Comparison of ENCODE assay signal across 8 cellular contexts in genomic region chr16:71499775-71500364, GRCh38. TPM values are rescaled to one million over a fixed set of nuclear protein-coding genes. Genes with fewer than 3 reads are reported as not detected.
DNase-seq lines count a peak whose midpoint lies in the region; ATAC-seq and TF ChIP-seq lines count a peak whose summit lies in the region.

No MANE protein-coding gene starts in this region.

- H4K20me1 ChIP-seq in neural progenitor cell (ENCODE audit: low read depth) = no peaks in the 10 kb centered on the region

- H2AFZ ChIP-seq in neural progenitor cell (replicated peaks) = no peak overlapping the region

- H3K36me3 Mint-ChIP-seq in HFFc6 (ENCODE audit: low read depth) (no peaks in the 10 kb centered on the region), neural progenitor cell (no peaks in the 10 kb centered on the region)
- no peaks in the 10 kb centered on the region for H3K36me3 Mint-ChIP-seq in activated CD8-positive, alpha-beta T cell treated with anti-CD3 and anti-CD28 coated beads, Interleukin-2, amount 10 ng/mL, durations not matched to agents 7 days and 5 days (ENCODE audit: low read depth)

- intact Hi-C loops in esophagus muscularis mucosa (cut with DNase I) = loop anchor here (1.0 kb wide), 1 partner anchor 87 kb away; no protein-coding TSS in a partner anchor

- no peaks in the 10 kb centered on the region for H3K27me3 ChIP-seq in esophagus muscularis mucosa
- no peaks in the 10 kb centered on the region for H3K27me3 ChIP-seq in neural progenitor cell

- H3K4me3 Mint-ChIP-seq in HFFc6 (no peak overlapping the region), neural progenitor cell (no peak overlapping the region)
- H3K4me3 Mint-ChIP-seq in activated CD8-positive, alpha-beta T cell treated with anti-CD3 and anti-CD28 coated beads, Interleukin-2, amount 10 ng/mL, durations not matched to agents 7 days and 5 days = no peak overlapping the region

- TF ChIP-seq POLR2A in esophagus muscularis mucosa (IDR thresholded peaks at IDR 0.05; ENCODE audit: low read depth) = no peak

- DNase-seq in EH (ENCODE audit: low read depth) (peak; percentile 67), HFFc6 (peak; percentile 52), NCI-H82 (lab: John Stamatoyannopoulos, UW) (peak; percentile 78), esophagus muscularis mucosa (ENCODE audit: extremely low spot score) (no peak), neural progenitor cell (ENCODE audit: low spot score) (peak; percentile 72)
- peak; percentile 68 for DNase-seq in activated CD8-positive, alpha-beta T cell treated with anti-CD3 and anti-CD28 coated beads, Interleukin-2, amount 10 ng/mL, durations not matched to agents 7 days and 5 days

- no peak for TF ChIP-seq EP300 in esophagus muscularis mucosa (IDR thresholded peaks at IDR 0.05)

- H3K4me2 ChIP-seq in neural progenitor cell = no peak overlapping the region

- H3K27ac Mint-ChIP-seq in HFFc6 (no peak overlapping the region), neural progenitor cell (no peak overlapping the region)
- H3K27ac Mint-ChIP-seq in activated CD8-positive, alpha-beta T cell treated with anti-CD3 and anti-CD28 coated beads, Interleukin-2, amount 10 ng/mL, durations not matched to agents 7 days and 5 days = no peak overlapping the region

- H3K27me3 Mint-ChIP-seq in HFFc6 (ENCODE audit: insufficient read depth) (peaks cover 11% of the 10 kb centered on the region), neural progenitor cell (ENCODE audit: insufficient read depth, low read depth) (peaks cover 4% of the 10 kb centered on the region)
- peaks cover under 1% of the 10 kb centered on the region for H3K27me3 Mint-ChIP-seq in activated CD8-positive, alpha-beta T cell treated with anti-CD3 and anti-CD28 coated beads, Interleukin-2, amount 10 ng/mL, durations not matched to agents 7 days and 5 days (ENCODE audit: low read depth)

- CTCF ChIA-PET in activated CD8-positive, alpha-beta T cell treated with anti-CD3 and anti-CD28 coated beads, Interleukin-2, amount 10 ng/mL, durations not matched to agents 7 days and 5 days (lab: Charles Lee) = interaction anchor here (0.7 to 5.5 kb wide), 24 partner anchors 10 to 141 kb away, joined by 3 to 98 read pairs (median 4); partner anchors contain the start of genes CALB2, CHST4, ZNF19 and ZNF23

- H3K27ac ChIP-seq in esophagus muscularis mucosa (replicated peaks in 1 of 4) (no peak overlapping the region), neural progenitor cell (no peak overlapping the region)

- H3K4me3 ChIP-seq in esophagus muscularis mucosa = no peak overlapping the region
- no peak overlapping the region for H3K4me3 ChIP-seq in neural progenitor cell

- H3K9ac ChIP-seq in neural progenitor cell = no peak overlapping the region

- TF ChIP-seq CTCF in HFFc6 (IDR thresholded peaks at IDR 0.05) (peak; percentile 86), esophagus muscularis mucosa (IDR thresholded peaks at IDR 0.05) (peak; percentile 68 to 70 (median 68)), neural progenitor cell (IDR thresholded peaks at IDR 0.05) (peak; percentile 70)

- H3K9me3 ChIP-seq in esophagus muscularis mucosa (no peaks in the 10 kb centered on the region), neural progenitor cell (ENCODE audit: low read depth) (no peaks in the 10 kb centered on the region)

- H3K4me1 ChIP-seq in esophagus muscularis mucosa (no peaks in the 10 kb centered on the region), neural progenitor cell (no peaks in the 10 kb centered on the region)

- no peaks in the 10 kb centered on the region for H3K79me2 ChIP-seq in neural progenitor cell (ENCODE audit: low read depth)

- H3K36me3 ChIP-seq in esophagus muscularis mucosa (no peaks in the 10 kb centered on the region), neural progenitor cell (no peaks in the 10 kb centered on the region)

- 5% methylated on average over 3 of the region's 3 CpGs for WGBS in esophagus muscularis mucosa

- H3F3A ChIP-seq in neural progenitor cell (ENCODE audit: low read depth) = no peaks in the 10 kb centered on the region

- H3K9me3 Mint-ChIP-seq in HFFc6 (no peaks in the 10 kb centered on the region), neural progenitor cell (no peaks in the 10 kb centered on the region)
- no peaks in the 10 kb centered on the region for H3K9me3 Mint-ChIP-seq in activated CD8-positive, alpha-beta T cell treated with anti-CD3 and anti-CD28 coated beads, Interleukin-2, amount 10 ng/mL, durations not matched to agents 7 days and 5 days (ENCODE audit: insufficient read depth)

- peak; percentile 60 for ATAC-seq in activated CD8-positive, alpha-beta T cell treated with anti-CD3 and anti-CD28 coated beads, Interleukin-2, amount 10 ng/mL, durations not matched to agents 7 days and 5 days
- no peak for ATAC-seq in HG03457 (IDR thresholded peaks at IDR 0.05; ENCODE audit: unreplicated experiment)
- ATAC-seq in HG03095 (IDR thresholded peaks at IDR 0.05; ENCODE audit: unreplicated experiment) = no peak

- no peaks in the 10 kb centered on the region for H3K4me1 Mint-ChIP-seq in HFFc6 (ENCODE audit: low read depth)
- H3K4me1 Mint-ChIP-seq in activated CD8-positive, alpha-beta T cell treated with anti-CD3 and anti-CD28 coated beads, Interleukin-2, amount 10 ng/mL, durations not matched to agents 7 days and 5 days (ENCODE audit: low read depth) = no peaks in the 10 kb centered on the region
- H3K4me1 Mint-ChIP-seq in neural progenitor cell = no peaks in the 10 kb centered on the region

- POLR2A ChIA-PET in activated CD8-positive, alpha-beta T cell treated with anti-CD3 and anti-CD28 coated beads, Interleukin-2, amount 10 ng/mL, durations not matched to agents 7 days and 5 days (lab: Charles Lee) = interaction anchor here (1.6 kb wide), 1 partner anchor 87 kb away, joined by 4 read pairs; no protein-coding TSS in a partner anchor

RNA-seq across cellular contexts. Expression of gene ZNF19, which starts 10.7 kb away (rescaled TPM):
- total RNA-seq in HFFc6 (2021; fragmentation: NEBNext Ultra II Directional; extraction: Animal tissue kit (Norgen Biotek cat#: 25700)) = 1 to 10 TPM; 1.1 to 2.0 (median 1.6) TPM
- 1 to 10 TPM; 2.7 TPM for total RNA-seq in activated CD8-positive, alpha-beta T cell treated with anti-CD3 and anti-CD28 coated beads, Interleukin-2, amount 10 ng/mL, durations not matched to agents 7 days and 5 days
- 1 to 10 TPM; 2.3 to 4.0 (median 2.9) TPM for total RNA-seq in esophagus muscularis mucosa
- 10.3 and 13.9 TPM in 2 replicates for total RNA-seq in neural progenitor cell (ENCODE audit: low replicate concordance)

RNA-seq across cellular contexts. Expression of gene CHST4, which starts 26.4 kb away (rescaled TPM):
- not detected for total RNA-seq in HFFc6 (2021; fragmentation: NEBNext Ultra II Directional; extraction: Animal tissue kit (Norgen Biotek cat#: 25700))
- not detected for total RNA-seq in activated CD8-positive, alpha-beta T cell treated with anti-CD3 and anti-CD28 coated beads, Interleukin-2, amount 10 ng/mL, durations not matched to agents 7 days and 5 days
- total RNA-seq in esophagus muscularis mucosa (under 1 TPM in 2 of 4 donors, not detected in 2; 0.26 to 0.63 TPM), neural progenitor cell (ENCODE audit: low replicate concordance) (0.09 TPM in 1 of 2 replicates, not detected in the other)

RNA-seq across cellular contexts. Expression of gene ZNF23, which starts 37.8 kb away (rescaled TPM):
- total RNA-seq in HFFc6 (2021; fragmentation: NEBNext Ultra II Directional; extraction: Animal tissue kit (Norgen Biotek cat#: 25700)) = 10 to 100 TPM; 12.8 to 16.3 (median 14.5) TPM
- 1 to 10 TPM; 7.9 to 8.7 TPM for total RNA-seq in activated CD8-positive, alpha-beta T cell treated with anti-CD3 and anti-CD28 coated beads, Interleukin-2, amount 10 ng/mL, durations not matched to agents 7 days and 5 days
- total RNA-seq in esophagus muscularis mucosa (10 to 100 TPM in 3 of 4 donors, 1 to 10 TPM in 1; 9.4 to 12.5 (median 11.2) TPM), neural progenitor cell (ENCODE audit: low replicate concordance) (13.8 and 18.2 TPM in 2 replicates)

RNA-seq across cellular contexts. Expression of gene TLE7, which starts 58.0 kb away (rescaled TPM):
- not detected for total RNA-seq in HFFc6 (2021; fragmentation: NEBNext Ultra II Directional; extraction: Animal tissue kit (Norgen Biotek cat#: 25700))
- not detected for total RNA-seq in activated CD8-positive, alpha-beta T cell treated with anti-CD3 and anti-CD28 coated beads, Interleukin-2, amount 10 ng/mL, durations not matched to agents 7 days and 5 days
- total RNA-seq in esophagus muscularis mucosa (not detected), neural progenitor cell (ENCODE audit: low replicate concordance) (not detected in 2 replicates)
